In genomic region chr11:119084663-119085522, GRCh38 we compare ENCODE assay signal across 8 cellular contexts.
A peak's percentile ranks its signal among the peaks of the same experiment; 100 is the strongest.
DNase-seq lines count a peak whose midpoint lies in the region; ATAC-seq lines count a peak whose summit lies in the region.

Gene HMBS, plus strand, starts transcription at chr11:119084881. Its CDS starts 153 bp downstream, at chr11:119085034.

- ATAC-seq in GM19023 (IDR thresholded peaks at IDR 0.05; ENCODE audit: unreplicated experiment) (peak; percentile 89), HG03280 (IDR thresholded peaks at IDR 0.05; ENCODE audit: unreplicated experiment) (peak; percentile 92)

- DNase-seq in AG08396 (ENCODE audit: low spot score) (peak; percentile 92), NCI-H345 treated with DMSO at 0.1 percent for 48 hours (lab: John Stamatoyannopoulos, UW; ENCODE audit: unreplicated experiment) (peak; percentile 91), iris pigment epithelial cell (ENCODE audit: low read depth) (peak; percentile 97)
- peak; percentile 66 to 80 (median 74) for DNase-seq in activated CD4-positive, CD25-positive, alpha-beta regulatory T cell (lab: John Stamatoyannopoulos, UW)
- peak; percentile 93 for DNase-seq in central memory CD4-positive, alpha-beta T cell
- peak; percentile 83 to 89 for DNase-seq in stimulated activated CD4-positive, alpha-beta T cell treated with anti-CD3 and anti-CD28 coated beads, Interleukin-12 subunit alpha, Interleukin-12 subunit beta, amount 100 ng/mL, for 24 hours (ENCODE audit: low read depth in 2 of 2)

Comparison
In these comparisons a context has a peak if more than half of its experiments do, and no peak if none do; other contexts are left out.
1. Peak in every context shown above with its lines: DNase-seq and ATAC-seq.